In genomic region chr3:194139977-194140351, GRCh38 we compare ENCODE assay signal across 10 cellular contexts. TPM values are rescaled to one million over a fixed set of nuclear protein-coding genes. Genes with fewer than 3 reads are reported as not detected.
DNase-seq lines count a peak whose midpoint lies in the region; ATAC-seq and TF ChIP-seq lines count a peak whose summit lies in the region.
"Had no signal": no experiment of that assay in that cellular context is flagged by ENCODE, and none has a peak within 500 bp of the region (broad histone marks: within the 10 kb centered on the region; RNA-seq: fewer than 3 reads in every experiment).

No MANE protein-coding gene starts in this region.

- H3K27ac ChIP-seq in hepatocyte (peak overlapping the region; percentile 100), sigmoid colon (peak overlapping the region; percentile 90 to 99 (median 96))
- H3K27ac ChIP-seq: HL-60 had no signal

- no peaks in the 10 kb centered on the region for H3K36me3 ChIP-seq in H7 (replicated peaks; ENCODE audit: control insufficient read depth, insufficient read depth, low read length)
- no peaks in the 10 kb centered on the region for H3K36me3 ChIP-seq in hepatocyte (replicated peaks; ENCODE audit: insufficient read depth, low read depth)
- no peaks in the 10 kb centered on the region for H3K36me3 ChIP-seq in sigmoid colon

- WGBS in hepatocyte (ENCODE audit: low lambda C conversion rate, missing lambda C conversion rate) = 21% methylated on average over 4 of the region's 4 CpGs
- 10 to 33% methylated on average over 4 of the region's 4 CpGs for WGBS in sigmoid colon, 2 donors

- H2AFZ ChIP-seq in hepatocyte = no peak overlapping the region

- ATAC-seq in SK-N-SH treated with all-trans-retinoic acid at 6 μM for 48 hours = no peak
- ATAC-seq: activated CD4-positive, alpha-beta T cell treated with anti-CD3 and anti-CD28 coated beads for 36 hours had no signal

- H3K27me3 ChIP-seq in H7 (ENCODE audit: control insufficient read depth, insufficient read depth, low read length) (peaks cover 9% of the 10 kb centered on the region; the same call in 1 of the 2 replicates), hepatocyte (no peaks in the 10 kb centered on the region), sigmoid colon (no peaks in the 10 kb centered on the region)

- peaks cover 6% of the 10 kb centered on the region for H4K20me1 ChIP-seq in hepatocyte (ENCODE audit: insufficient read depth, poor library complexity, severe bottlenecking)

- intact Hi-C loops in sigmoid colon (cut with DNase I) (loop anchor here (2.0 to 5.0 kb wide), 3 partner anchors 67 to 351 kb away; no protein-coding TSS in a partner anchor), head of caudate nucleus (cut with DNase I) (loop anchor here (5.0 to 10.0 kb wide), 3 partner anchors 132 to 358 kb away; no protein-coding TSS in a partner anchor)

- no peak for TF ChIP-seq EP300 in sigmoid colon (IDR thresholded peaks at IDR 0.05)

- H3K79me2 ChIP-seq in hepatocyte = peaks cover 21% of the 10 kb centered on the region

- TF ChIP-seq POLR2A in sigmoid colon (IDR thresholded peaks at IDR 0.05) = no peak

- H3K4me2 ChIP-seq in hepatocyte = peak overlapping the region; percentile 89

- TF ChIP-seq CTCF in hepatocyte (IDR thresholded peaks at IDR 0.05; ENCODE audit: poor library complexity) (no peak), sigmoid colon (IDR thresholded peaks at IDR 0.05) (no peak)

- no peak for DNase-seq in H7
- DNase-seq in hepatocyte (ENCODE audit: low spot score) = no peak
- no peak for DNase-seq in sigmoid colon
- no peak for DNase-seq in head of caudate nucleus
- DNase-seq in CD1c-positive myeloid dendritic cell (ENCODE audit: extremely low spot score) = no peak
- no peak for DNase-seq in SHP77 treated with DMSO at 0.1 percent for 48 hours (lab: John Stamatoyannopoulos, UW)
- DNase-seq in SKM-1 treated with dmso at 0.1 percent for 144 hours (lab: John Stamatoyannopoulos, UW; ENCODE audit: unreplicated experiment) = no peak

- H3K9me3 ChIP-seq in hepatocyte (ENCODE audit: low read depth) = no peaks in the 10 kb centered on the region
- no peaks in the 10 kb centered on the region for H3K9me3 ChIP-seq in sigmoid colon

- H3K9me2 ChIP-seq in hepatocyte (replicated peaks; ENCODE audit: insufficient read depth) = no peaks in the 10 kb centered on the region

- H3K4me3 ChIP-seq in H7 (ENCODE audit: insufficient read depth, low read depth, low read length) (0 out of 2 replicates have a peak overlapping the region, but pooled peaks have one; percentile 1), hepatocyte (no peak overlapping the region), sigmoid colon (peak overlapping the region in 1 of 4 donors; percentile 63)

- H3K4me1 ChIP-seq in hepatocyte (ENCODE audit: insufficient read depth) (peaks cover 42% of the 10 kb centered on the region), sigmoid colon (peaks cover 0 to 75% (median 63%) of the 10 kb centered on the region in 4 donors)

TF ChIP-seq in SK-N-SH treated with all-trans-retinoic acid at 6 μM for 48 hours, 23 proteins besides CTCF, POLR2A, EP300 and RAD21:
- TF ChIP-seq SNAI2 (CRISPR knock-in tag; IDR thresholded peaks at IDR 0.05) (no peak), TOX (CRISPR knock-in tag; IDR thresholded peaks at IDR 0.05; ENCODE audit: borderline replicate concordance) (no peak), ZC3H10 (CRISPR knock-in tag; IDR thresholded peaks at IDR 0.05) (peak; percentile 49; the same call in 1 of the 2 replicates)

RNA-seq across cellular contexts. Expression of gene HES1, which starts 4.0 kb away (rescaled TPM):
- total RNA-seq in H7 (2014; rRNA removed; shearing (Covaris generic)) = 49.4 and 70.9 TPM in 2 replicates
- total RNA-seq in hepatocyte (132 and 136 TPM in 2 replicates), sigmoid colon (10 to 100 TPM; 17.4 to 35.0 (median 23.4) TPM)
- polyA plus RNA-seq in hepatocyte (131 and 142 TPM in 2 replicates), sigmoid colon (10 to 100 TPM; 24.0 to 47.4 (median 45.4) TPM)
